ENCODE assay signal across 1 cellular context in genomic region chr12:131607658-131608447, GRCh38.
A peak's percentile ranks its signal among the peaks of the same experiment; 100 is the strongest.
TF ChIP-seq lines count a peak whose summit lies in the region.

No MANE protein-coding gene starts in this region.

TF ChIP-seq in GM12878, 131 proteins besides CTCF, POLR2A, EP300 and RAD21 (continued from another document):
- TF ChIP-seq RELB (IDR thresholded peaks at IDR 0.05; ENCODE audit: low read depth) = no peak
- no peak for TF ChIP-seq BCLAF1 (IDR thresholded peaks at IDR 0.05)
- TF ChIP-seq IKZF2 (IDR thresholded peaks at IDR 0.05) = 0 out of 4 replicates have a peak, but pooled peaks of 1 of the 2 experiments have one; percentile 42
TF ChIP-seq in GM12878: peak in this region for 10.
